Comparison of ENCODE assay signal across 18 cellular contexts in the genomic region with DNA sequence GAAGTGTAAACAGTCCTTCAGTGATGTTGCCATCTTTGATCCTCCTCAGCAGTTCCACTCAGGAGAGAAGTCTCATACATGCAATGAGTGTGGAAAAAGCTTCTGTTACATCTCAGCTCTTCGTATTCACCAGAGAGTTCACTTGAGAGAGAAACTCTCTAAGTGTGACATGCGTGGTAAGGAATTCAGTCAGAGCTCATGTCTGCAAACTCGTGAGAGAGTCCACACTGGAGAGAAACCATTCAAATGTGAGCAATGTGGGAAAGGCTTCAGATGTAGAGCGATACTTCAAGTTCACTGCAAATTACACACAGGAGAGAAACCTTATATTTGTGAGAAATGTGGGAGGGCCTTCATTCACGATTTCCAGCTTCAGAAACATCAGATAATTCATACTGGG. TPM values are rescaled to one million over a fixed set of nuclear protein-coding genes. Genes with fewer than 3 reads are reported as not detected.
DNase-seq lines count a peak whose midpoint lies in the region; ATAC-seq, FAIRE-seq and TF ChIP-seq lines count a peak whose summit lies in the region.
"Had no signal": no experiment of that assay in that cellular context is flagged by ENCODE, and none has a peak within 500 bp of the region (broad histone marks: within the 10 kb centered on the region; RNA-seq: fewer than 3 reads in every experiment).

No MANE protein-coding gene starts in this region.

- no peak for ATAC-seq in CD4-positive, CD25-positive, alpha-beta regulatory T cell (ENCODE audit: low read depth in 2 of 2)
- no peak for ATAC-seq in GM12878
- ATAC-seq in GM21723 (IDR thresholded peaks at IDR 0.05; ENCODE audit: unreplicated experiment): no peak
- ATAC-seq: SK-N-SH treated with all-trans-retinoic acid at 6 μM for 48 hours had no signal

- H3K4me3 Mint-ChIP-seq in CD4-positive, CD25-positive, alpha-beta regulatory T cell: no peak overlapping the region
- H3K4me3 Mint-ChIP-seq in HFFc6: no peak overlapping the region
- H3K4me3 Mint-ChIP-seq: CD4-positive, alpha-beta T cell had no signal

- CTCF ChIA-PET in GM12878 (lab: Yijun Ruan, JAX): interaction anchor here (1.2 kb wide), 1 partner anchor 63 kb away, joined by 3 read pairs; no protein-coding TSS in a partner anchor

- peaks cover 4 to 90% (median 55%) of the 10 kb centered on the region in 7 donors for H3K9me3 Mint-ChIP-seq in CD4-positive, CD25-positive, alpha-beta regulatory T cell
- peaks cover 65% of the 10 kb centered on the region for H3K9me3 Mint-ChIP-seq in HFFc6

- intact Hi-C loops in GM12878 (cut with micrococcal nuclease; ENCODE audit: unreplicated experiment): no loop called here

- no peak for TF ChIP-seq POLR2A in GM12878 (IDR thresholded peaks at IDR 0.05; ENCODE audit: low read depth, low read length)

- H3K4me2 ChIP-seq in GM12878 (ENCODE audit: control insufficient read depth, insufficient read depth): no peak overlapping the region

- H3K9ac ChIP-seq in GM12878 (ENCODE audit: control insufficient read depth, insufficient read depth, low read length) (no peak overlapping the region), mucosa of rectum (ENCODE audit: low read depth in 1 of 2, low read length in 2 of 2) (no peak overlapping the region)
- H3K9ac ChIP-seq: GM23248 had no signal

- RAD21 ChIA-PET in GM12878 (lab: Charles Lee; ENCODE audit: unreplicated experiment): no interaction called here

- H3K9me3 ChIP-seq in CD4-positive, CD25-positive, alpha-beta regulatory T cell (ENCODE audit: control insufficient read depth in 2 of 2, low read length in 2 of 2): peaks cover 83 to 95% of the 10 kb centered on the region in 2 experiments
- H3K9me3 ChIP-seq in GM12878 (replicated peaks; ENCODE audit: control insufficient read depth, insufficient read depth, low read length) (peaks cover 28% of the 10 kb centered on the region), mucosa of rectum (ENCODE audit: control insufficient read depth in 2 of 2, low read length in 2 of 2) (peaks cover 37 to 41% of the 10 kb centered on the region in 2 donors)

- BruUV-seq in GM12878 (replicated peaks; lab: Mats Ljungman, UMichigan): no TSS peak

- DNase-seq in CD4-positive, CD25-positive, alpha-beta regulatory T cell: no peak
- DNase-seq in GM12878 (ENCODE audit: low read depth, low spot score) (no peak), NCI-H1092 (lab: John Stamatoyannopoulos, UW) (no peak), HFFc6 (no peak)
- DNase-seq: CD4-positive, alpha-beta T cell; DMS79; GM23248; HCEC 1CT; MV-4-11; NCI-H1417 treated with DMSO at 0.1 percent for 48 hours; NCI-H1930; NCI-H526 treated with DMSO at 0.1 percent for 48 hours; SHP77 treated with DMSO at 0.1 percent for 48 hours had no signal

- peaks cover 0 to 10% (median 6%) of the 10 kb centered on the region in 4 donors for H3K4me1 Mint-ChIP-seq in CD4-positive, CD25-positive, alpha-beta regulatory T cell
- no peaks in the 10 kb centered on the region for H3K4me1 Mint-ChIP-seq in HFFc6 (ENCODE audit: low read depth)

- no peak overlapping the region for H2AFZ ChIP-seq in GM12878 (ENCODE audit: control insufficient read depth, low read depth, low read length)
- H2AFZ ChIP-seq: GM23248 had no signal

- SMC1A ChIA-PET in GM12878 (lab: Charles Lee; ENCODE audit: uncharacterized antibody, unreplicated experiment): no interaction called here

- peak overlapping the region; percentile 2 for H3K4me3 ChIP-seq in CD4-positive, CD25-positive, alpha-beta regulatory T cell (ENCODE audit: low read depth, low read length)
- H3K4me3 ChIP-seq in GM12878 (no peak overlapping the region), mucosa of rectum (ENCODE audit: low read length in 2 of 2) (peak overlapping the region; percentile 17 to 27)
- H3K4me3 ChIP-seq: GM23248 had no signal

- H3K79me2 ChIP-seq in GM12878 (ENCODE audit: control insufficient read depth, insufficient read depth, low read length): no peaks in the 10 kb centered on the region

- H3K27ac ChIP-seq in CD4-positive, CD25-positive, alpha-beta regulatory T cell (ENCODE audit: insufficient read depth, low read length, poor library complexity, severe bottlenecking): no peak overlapping the region
- H3K27ac ChIP-seq in GM12878 (ENCODE audit: control insufficient read depth, insufficient read depth) (no peak overlapping the region), mucosa of rectum (ENCODE audit: low read depth in 2 of 2, low read length in 2 of 2) (no peak overlapping the region)
- H3K27ac ChIP-seq: GM23248 had no signal

- peaks cover 64% of the 10 kb centered on the region for H3K36me3 Mint-ChIP-seq in CD4-positive, CD25-positive, alpha-beta regulatory T cell
- peaks cover 79% of the 10 kb centered on the region for H3K36me3 Mint-ChIP-seq in HFFc6 (ENCODE audit: low read depth)

- H4K20me1 ChIP-seq in GM12878 (ENCODE audit: control insufficient read depth, insufficient read depth): no peaks in the 10 kb centered on the region

- peaks cover under 1% of the 10 kb centered on the region for H3K27me3 Mint-ChIP-seq in CD4-positive, CD25-positive, alpha-beta regulatory T cell
- no peaks in the 10 kb centered on the region; the same call in none of the 2 replicates for H3K27me3 Mint-ChIP-seq in HFFc6 (ENCODE audit: insufficient read depth)
- H3K27me3 Mint-ChIP-seq: CD4-positive, alpha-beta T cell had no signal

- no peak overlapping the region for H3K27ac Mint-ChIP-seq in CD4-positive, CD25-positive, alpha-beta regulatory T cell
- H3K27ac Mint-ChIP-seq in HFFc6: no peak overlapping the region
- H3K27ac Mint-ChIP-seq: CD4-positive, alpha-beta T cell had no signal

- no peak for TF ChIP-seq EP300 in GM12878 (IDR thresholded peaks at IDR 0.05; ENCODE audit: borderline replicate concordance in 1 of 2, control insufficient read depth in 1 of 2, low read depth in 2 of 2, low read length in 2 of 2)

- POLR2A ChIA-PET in GM12878 (lab: Charles Lee): no interaction called here

- FAIRE-seq in GM12878 (lab: Jason Lieb, UNC): no peak

- in situ Hi-C loops in GM12878 (cut with MboI): no loop called here

- no peaks in the 10 kb centered on the region for H3K27me3 ChIP-seq in CD4-positive, CD25-positive, alpha-beta regulatory T cell (ENCODE audit: control insufficient read depth, insufficient read depth, low read length)
- no peaks in the 10 kb centered on the region for H3K27me3 ChIP-seq in GM12878 (replicated peaks in 1 of 2; ENCODE audit: control insufficient read depth in 2 of 2, insufficient read depth in 2 of 2, low read length in 1 of 2)
- no peaks in the 10 kb centered on the region for H3K27me3 ChIP-seq in mucosa of rectum (ENCODE audit: control insufficient read depth in 2 of 2, insufficient read depth in 2 of 2, low read length in 2 of 2)

- H3K36me3 ChIP-seq in CD4-positive, CD25-positive, alpha-beta regulatory T cell (ENCODE audit: control insufficient read depth, insufficient read depth, low read length): peaks cover 55% of the 10 kb centered on the region
- H3K36me3 ChIP-seq in GM12878 (ENCODE audit: control insufficient read depth in 2 of 2, insufficient read depth in 2 of 2, low read length in 1 of 2) (peaks cover 8 to 37% of the 10 kb centered on the region in 2 experiments), mucosa of rectum (ENCODE audit: control insufficient read depth in 2 of 2, insufficient read depth in 2 of 2, low read length in 2 of 2) (peaks cover 51 to 52% of the 10 kb centered on the region in 2 donors)

- TF ChIP-seq RAD21 in GM12878 (IDR thresholded peaks at IDR 0.05; ENCODE audit: insufficient read depth, low read depth, low read length): no peak

- H3K4me1 ChIP-seq in CD4-positive, CD25-positive, alpha-beta regulatory T cell (ENCODE audit: control insufficient read depth, insufficient read depth, low read length, poor library complexity, severe bottlenecking): no peaks in the 10 kb centered on the region
- H3K4me1 ChIP-seq in GM12878 (ENCODE audit: control insufficient read depth, insufficient read depth, low read length) (no peaks in the 10 kb centered on the region), mucosa of rectum (ENCODE audit: control insufficient read depth in 2 of 2, insufficient read depth in 2 of 2, low read length in 2 of 2) (no peaks in the 10 kb centered on the region)

- WGBS in GM12878 (ENCODE audit: insufficient coverage, insufficient replicate concordance, low lambda C conversion rate, missing lambda C conversion rate): 78% methylated on average over 5 of the region's 5 CpGs

- TF ChIP-seq CTCF in GM12878 (IDR thresholded peaks at IDR 0.05 in 2 of 3, conservative IDR thresholded peaks at IDR 0.05 in 1 of 3; ENCODE audit: control insufficient read depth in 2 of 3, extremely low read depth in 1 of 3, insufficient read depth in 1 of 3, low read depth in 3 of 3, low read length in 3 of 3): no peak
- TF ChIP-seq CTCF in HFFc6 (IDR thresholded peaks at IDR 0.05): no peak

RNA-seq across cellular contexts. Expression of gene ZNF230, which starts 7.7 kb away (rescaled TPM):
- total RNA-seq in CD4-positive, CD25-positive, alpha-beta regulatory T cell: 3.1 TPM
- polyA plus RNA-seq in CD4-positive, CD25-positive, alpha-beta regulatory T cell: 1 to 10 TPM; 2.6 to 5.1 (median 4.2) TPM
- 24.9 and 29.1 TPM in 2 replicates for total RNA-seq in GM12878 (2013; cell fraction: nucleolus; rRNA removed)
- total RNA-seq in GM12878 (2014; rRNA removed) (2.7 and 4.0 TPM in 2 replicates), GM12878 (2014; rRNA removed; fragmentation: Illumina TruSeq; extraction: Trizol) (3.9 and 4.0 TPM in 2 replicates), GM12878 (2021) (2.3 and 4.1 TPM in 2 replicates)
- polyA plus RNA-seq in GM12878 (2011; ENCODE audit: low read depth): 1.5 TPM
- polyA plus RNA-seq in GM12878 (2011; rRNA removed) (9.1 and 11.7 TPM in 2 replicates), GM12878 (2014; fragmentation: Illumina TruSeq; extraction: Trizol) (3.4 and 3.6 TPM in 2 replicates), GM12878 (2014; fragmentation: Nextera tagmentation; extraction: Ambion mirVana) (1 to 10 TPM; 1.8 to 2.5 TPM), GM12878 (2014; rRNA removed) (2.6 and 4.0 TPM in 2 replicates), GM12878 (2016; fragmentation: Nextera tagmentation; extraction: Ambion mirVana) (1 to 10 TPM; 3.3 to 3.9 TPM)
- 4.6 and 4.8 TPM in 2 replicates for polyA plus RNA-seq in GM12878 (2011; cell fraction: cytosol; rRNA removed)
- polyA plus RNA-seq in GM12878 (2011; cell fraction: nucleus; rRNA removed): 4.5 and 5.9 TPM in 2 replicates
- 1.6 and 3.2 TPM in 2 replicates for polyA plus RNA-seq in GM12878 (2012)
- 12.1 and 15.7 TPM in 2 replicates for polyA minus RNA-seq in GM12878 (2011; rRNA and poly(A)+ RNA removed)
- polyA minus RNA-seq in GM12878 (2011; cell fraction: cytosol; rRNA and poly(A)+ RNA removed): 3.5 and 5.3 TPM in 2 replicates
- polyA minus RNA-seq in GM12878 (2011; cell fraction: nucleus; rRNA and poly(A)+ RNA removed): 9.2 and 13.1 TPM in 2 replicates
- total RNA-seq in HFFc6 (2021; fragmentation: NEBNext Ultra II Directional; extraction: Animal tissue kit (Norgen Biotek cat#: 25700)): 1 to 10 TPM; 1.3 to 2.6 (median 2.0) TPM

RNA-seq across cellular contexts. Expression of gene ZNF222, which starts 14.7 kb away (rescaled TPM):
- total RNA-seq in CD4-positive, CD25-positive, alpha-beta regulatory T cell: 5.0 TPM
- polyA plus RNA-seq in CD4-positive, CD25-positive, alpha-beta regulatory T cell: 1 to 10 TPM; 1.9 to 4.9 (median 3.9) TPM
- total RNA-seq in GM12878 (2013; cell fraction: nucleolus; rRNA removed): 8.6 and 8.8 TPM in 2 replicates
- total RNA-seq in GM12878 (2014; rRNA removed) (4.0 and 4.1 TPM in 2 replicates), GM12878 (2014; rRNA removed; fragmentation: Illumina TruSeq; extraction: Trizol) (4.6 and 5.6 TPM in 2 replicates), GM12878 (2021) (2.9 and 3.9 TPM in 2 replicates)
- polyA plus RNA-seq in GM12878 (2011; ENCODE audit: low read depth): 3.0 TPM
- polyA plus RNA-seq in GM12878 (2011; rRNA removed) (5.9 and 8.7 TPM in 2 replicates), GM12878 (2014; fragmentation: Illumina TruSeq; extraction: Trizol) (4.4 and 7.4 TPM in 2 replicates), GM12878 (2014; fragmentation: Nextera tagmentation; extraction: Ambion mirVana) (1 to 10 TPM; 3.3 to 4.7 TPM), GM12878 (2014; rRNA removed) (3.2 and 4.6 TPM in 2 replicates), GM12878 (2016; fragmentation: Nextera tagmentation; extraction: Ambion mirVana) (1 to 10 TPM; 2.3 to 2.4 TPM)
- polyA plus RNA-seq in GM12878 (2011; cell fraction: cytosol; rRNA removed): 2.9 and 3.2 TPM in 2 replicates
- polyA plus RNA-seq in GM12878 (2011; cell fraction: nucleus; rRNA removed): 3.2 and 4.6 TPM in 2 replicates
- polyA plus RNA-seq in GM12878 (2012): 3.8 and 5.9 TPM in 2 replicates
- polyA minus RNA-seq in GM12878 (2011; rRNA and poly(A)+ RNA removed): 5.3 and 6.1 TPM in 2 replicates
- polyA minus RNA-seq in GM12878 (2011; cell fraction: cytosol; rRNA and poly(A)+ RNA removed): 1.0 and 1.2 TPM in 2 replicates
- polyA minus RNA-seq in GM12878 (2011; cell fraction: nucleus; rRNA and poly(A)+ RNA removed): 2.1 and 4.1 TPM in 2 replicates
- 1 to 10 TPM; 2.4 to 5.1 (median 3.6) TPM for total RNA-seq in HFFc6 (2021; fragmentation: NEBNext Ultra II Directional; extraction: Animal tissue kit (Norgen Biotek cat#: 25700))
- total RNA-seq: G401, OCI-LY7 had no signal

RNA-seq across cellular contexts. Expression of gene ZNF155, which starts 26.5 kb away (rescaled TPM):
- 3.9 TPM for total RNA-seq in CD4-positive, CD25-positive, alpha-beta regulatory T cell
- polyA plus RNA-seq in CD4-positive, CD25-positive, alpha-beta regulatory T cell: 1 to 10 TPM; 3.4 to 4.8 (median 4.0) TPM
- 35.4 and 44.6 TPM in 2 replicates for total RNA-seq in GM12878 (2013; cell fraction: nucleolus; rRNA removed)
- 5.7 and 7.5 TPM in 2 replicates for total RNA-seq in GM12878 (2014; rRNA removed)
- total RNA-seq in GM12878 (2014; rRNA removed; fragmentation: Illumina TruSeq; extraction: Trizol): 8.3 and 9.4 TPM in 2 replicates
- 5.8 and 6.2 TPM in 2 replicates for total RNA-seq in GM12878 (2021)
- polyA plus RNA-seq in GM12878 (2011; ENCODE audit: low read depth): 4.2 TPM
- polyA plus RNA-seq in GM12878 (2011; rRNA removed): 12.2 and 15.6 TPM in 2 replicates
- 4.5 and 5.1 TPM in 2 replicates for polyA plus RNA-seq in GM12878 (2011; cell fraction: cytosol; rRNA removed)
- polyA plus RNA-seq in GM12878 (2011; cell fraction: nucleus; rRNA removed): 9.2 and 11.6 TPM in 2 replicates
- 5.2 and 5.5 TPM in 2 replicates for polyA plus RNA-seq in GM12878 (2012)
- polyA plus RNA-seq in GM12878 (2014; fragmentation: Illumina TruSeq; extraction: Trizol): 7.3 and 9.7 TPM in 2 replicates
- polyA plus RNA-seq in GM12878 (2014; fragmentation: Nextera tagmentation; extraction: Ambion mirVana): 1 to 10 TPM; 2.4 to 3.4 TPM
- polyA plus RNA-seq in GM12878 (2014; rRNA removed): 5.0 and 5.6 TPM in 2 replicates
- polyA plus RNA-seq in GM12878 (2016; fragmentation: Nextera tagmentation; extraction: Ambion mirVana): 1 to 10 TPM; 2.8 to 3.9 TPM
- polyA minus RNA-seq in GM12878 (2011; rRNA and poly(A)+ RNA removed): 11.2 and 13.2 TPM in 2 replicates
- polyA minus RNA-seq in GM12878 (2011; cell fraction: cytosol; rRNA and poly(A)+ RNA removed): 2.9 and 3.9 TPM in 2 replicates
- polyA minus RNA-seq in GM12878 (2011; cell fraction: nucleus; rRNA and poly(A)+ RNA removed): 8.1 and 10.1 TPM in 2 replicates
- total RNA-seq in HFFc6 (2021; fragmentation: NEBNext Ultra II Directional; extraction: Animal tissue kit (Norgen Biotek cat#: 25700)): 1 to 10 TPM; 5.7 to 6.7 (median 6.4) TPM
- total RNA-seq: OCI-LY7 had no signal

RNA-seq across cellular contexts. Expression of gene ZNF223, which starts 41.4 kb away (rescaled TPM):
- total RNA-seq in CD4-positive, CD25-positive, alpha-beta regulatory T cell: 1.4 TPM
- polyA plus RNA-seq in CD4-positive, CD25-positive, alpha-beta regulatory T cell: 1 to 10 TPM in 2 of 4 donors, under 1 TPM in 2; 0.68 to 3.1 (median 1.8) TPM
- total RNA-seq in GM12878 (2013; cell fraction: nucleolus; rRNA removed): 9.5 and 10.0 TPM in 2 replicates
- total RNA-seq in GM12878 (2014; rRNA removed): 0.11 TPM in 1 of 2 replicates, not detected in the other
- total RNA-seq in GM12878 (2014; rRNA removed; fragmentation: Illumina TruSeq; extraction: Trizol): 0.18 TPM in 1 of 2 replicates, not detected in the other
- not detected in 2 replicates for total RNA-seq in GM12878 (2021)
- 0.75 TPM for polyA plus RNA-seq in GM12878 (2011; ENCODE audit: low read depth)
- polyA plus RNA-seq in GM12878 (2011; rRNA removed): 3.7 and 5.0 TPM in 2 replicates
- 1.0 and 1.6 TPM in 2 replicates for polyA plus RNA-seq in GM12878 (2011; cell fraction: cytosol; rRNA removed)
- polyA plus RNA-seq in GM12878 (2011; cell fraction: nucleus; rRNA removed): 5.3 and 6.2 TPM in 2 replicates
- 0.23 and 0.59 TPM in 2 replicates for polyA plus RNA-seq in GM12878 (2012)
- polyA plus RNA-seq in GM12878 (2014; fragmentation: Illumina TruSeq; extraction: Trizol): 0.09 TPM in 1 of 2 replicates, not detected in the other
- polyA plus RNA-seq in GM12878 (2014; fragmentation: Nextera tagmentation; extraction: Ambion mirVana): under 1 TPM in 1 of 2 experiments, not detected in 1; 0.16 TPM
- polyA plus RNA-seq in GM12878 (2014; rRNA removed): 0.05 and 0.14 TPM in 2 replicates
- polyA plus RNA-seq in GM12878 (2016; fragmentation: Nextera tagmentation; extraction: Ambion mirVana): under 1 TPM in 1 of 2 experiments, not detected in 1; 0.20 TPM
- polyA minus RNA-seq in GM12878 (2011; rRNA and poly(A)+ RNA removed): 3.1 and 3.2 TPM in 2 replicates
- polyA minus RNA-seq in GM12878 (2011; cell fraction: cytosol; rRNA and poly(A)+ RNA removed): 1.5 and 3.2 TPM in 2 replicates
- polyA minus RNA-seq in GM12878 (2011; cell fraction: nucleus; rRNA and poly(A)+ RNA removed): 3.3 TPM in 2 replicates
- total RNA-seq in HFFc6 (2021; fragmentation: NEBNext Ultra II Directional; extraction: Animal tissue kit (Norgen Biotek cat#: 25700)): 1 to 10 TPM; 2.3 to 4.1 (median 2.6) TPM
- total RNA-seq: OCI-LY7 had no signal

RNA-seq across cellular contexts. Expression of gene ZNF221, which starts 59.4 kb away (rescaled TPM):
- 0.67 TPM for total RNA-seq in CD4-positive, CD25-positive, alpha-beta regulatory T cell
- polyA plus RNA-seq in CD4-positive, CD25-positive, alpha-beta regulatory T cell: under 1 TPM in 3 of 4 donors, not detected in 1; 0.56 to 0.96 (median 0.90) TPM
- 37.7 and 41.4 TPM in 2 replicates for total RNA-seq in GM12878 (2013; cell fraction: nucleolus; rRNA removed)
- total RNA-seq in GM12878 (2014; rRNA removed) (0.33 and 0.45 TPM in 2 replicates), GM12878 (2014; rRNA removed; fragmentation: Illumina TruSeq; extraction: Trizol) (0.72 and 0.74 TPM in 2 replicates), GM12878 (2021) (0.46 and 0.51 TPM in 2 replicates)
- polyA plus RNA-seq in GM12878 (2011; ENCODE audit: low read depth): 0.85 TPM
- polyA plus RNA-seq in GM12878 (2011; rRNA removed) (1.7 and 2.8 TPM in 2 replicates), GM12878 (2014; fragmentation: Illumina TruSeq; extraction: Trizol) (0.29 and 0.60 TPM in 2 replicates), GM12878 (2014; fragmentation: Nextera tagmentation; extraction: Ambion mirVana) (under 1 TPM; 0.16 to 0.47 TPM), GM12878 (2014; rRNA removed) (0.17 and 0.23 TPM in 2 replicates), GM12878 (2016; fragmentation: Nextera tagmentation; extraction: Ambion mirVana) (under 1 TPM in 1 of 2 experiments, not detected in 1; 0.15 TPM)
- 0.46 and 1.0 TPM in 2 replicates for polyA plus RNA-seq in GM12878 (2011; cell fraction: cytosol; rRNA removed)
- 2.8 and 2.9 TPM in 2 replicates for polyA plus RNA-seq in GM12878 (2011; cell fraction: nucleus; rRNA removed)
- polyA plus RNA-seq in GM12878 (2012): 0.45 and 0.55 TPM in 2 replicates
- 3.0 and 5.4 TPM in 2 replicates for polyA minus RNA-seq in GM12878 (2011; rRNA and poly(A)+ RNA removed)
- polyA minus RNA-seq in GM12878 (2011; cell fraction: cytosol; rRNA and poly(A)+ RNA removed): 1.0 and 2.4 TPM in 2 replicates
- polyA minus RNA-seq in GM12878 (2011; cell fraction: nucleus; rRNA and poly(A)+ RNA removed): 3.9 and 5.0 TPM in 2 replicates
- 1 to 10 TPM; 3.6 to 4.3 (median 4.1) TPM for total RNA-seq in HFFc6 (2021; fragmentation: NEBNext Ultra II Directional; extraction: Animal tissue kit (Norgen Biotek cat#: 25700))
